10 cellular contexts compared by ENCODE assay signal in genomic region chr11:68041617-68042218, GRCh38. TPM values are rescaled to one million over a fixed set of nuclear protein-coding genes. Genes with fewer than 3 reads are reported as not detected.
DNase-seq lines count a peak whose midpoint lies in the region; TF ChIP-seq lines count a peak whose summit lies in the region.
"Had no signal": no experiment of that assay in that cellular context is flagged by ENCODE, and none has a peak within 500 bp of the region (broad histone marks: within the 10 kb centered on the region; RNA-seq: fewer than 3 reads in every experiment).

No MANE protein-coding gene starts in this region.

- in situ Hi-C loops in GM13977 (cut with MboI; ENCODE audit: low pct_unique_long_range_greater_than_20kb, low sequenced_read_pairs, unreplicated experiment) = no loop called here

- H3K79me2 ChIP-seq in KMS-11 (ENCODE audit: insufficient read depth, low read depth) (peaks cover 12% of the 10 kb centered on the region; the same call in 1 of the 2 replicates), osteoblast (ENCODE audit: insufficient read depth, low read length) (peaks cover 44% of the 10 kb centered on the region)

- H3K9ac ChIP-seq in BLaER1 (peak overlapping the region; percentile 79), KMS-11 (no peak overlapping the region)

- H3K36me3 ChIP-seq in BLaER1 = peaks cover 46% of the 10 kb centered on the region
- H3K36me3 ChIP-seq in KMS-11 (ENCODE audit: insufficient read depth) = no peaks in the 10 kb centered on the region
- peaks cover 29 to 42% of the 10 kb centered on the region in 2 donors for H3K36me3 ChIP-seq in ascending aorta
- H3K36me3 ChIP-seq in osteoblast (ENCODE audit: insufficient read depth, low read length) = peaks cover 21% of the 10 kb centered on the region

- no peak overlapping the region for H2AFZ ChIP-seq in KMS-11 (ENCODE audit: low read depth)
- no peak overlapping the region for H2AFZ ChIP-seq in osteoblast (ENCODE audit: low read length)

- peak overlapping the region; percentile 76 for H3K4me3 ChIP-seq in BLaER1
- H3K4me3 ChIP-seq in KMS-11 (IDR thresholded peaks at IDR 0.05; ENCODE audit: insufficient read depth, low read depth, low read length) = no peak overlapping the region
- H3K4me3 ChIP-seq in ascending aorta = no peak overlapping the region
- H3K4me3 ChIP-seq in osteoblast (ENCODE audit: insufficient read depth, low read length) = no peak overlapping the region

- H3K4me2 ChIP-seq in BLaER1 (peak overlapping the region; percentile 94), KMS-11 (peak overlapping the region; percentile 99; the same call in 1 of the 2 replicates), osteoblast (ENCODE audit: insufficient read depth, low read length) (peak overlapping the region; percentile 87)

- H3K27me3 ChIP-seq in BLaER1 (no peaks in the 10 kb centered on the region), KMS-11 (ENCODE audit: insufficient read depth, low read depth) (no peaks in the 10 kb centered on the region), ascending aorta (no peaks in the 10 kb centered on the region), osteoblast (ENCODE audit: insufficient read depth, low read length) (no peaks in the 10 kb centered on the region)

- H3K27ac ChIP-seq in BLaER1 (peak overlapping the region; percentile 90), KMS-11 (peak overlapping the region; percentile 13; the same call in 1 of the 2 replicates), ascending aorta (peak overlapping the region; percentile 90 to 91), osteoblast (ENCODE audit: low read depth, low read length) (no peak overlapping the region)

- H4K20me1 ChIP-seq in BLaER1 = peaks cover 51% of the 10 kb centered on the region
- H4K20me1 ChIP-seq in KMS-11 (ENCODE audit: insufficient read depth) = no peaks in the 10 kb centered on the region
- no peaks in the 10 kb centered on the region for H4K20me1 ChIP-seq in osteoblast (ENCODE audit: insufficient read depth, low read length)

- peaks cover 82% of the 10 kb centered on the region for H3K4me1 ChIP-seq in BLaER1
- peaks cover 39% of the 10 kb centered on the region for H3K4me1 ChIP-seq in KMS-11 (ENCODE audit: low read depth, poor library complexity, severe bottlenecking)
- peaks cover 14 to 30% of the 10 kb centered on the region in 2 donors for H3K4me1 ChIP-seq in ascending aorta
- H3K4me1 ChIP-seq in osteoblast (ENCODE audit: insufficient read depth, low read length) = peaks cover 21% of the 10 kb centered on the region

- no peak for TF ChIP-seq CTCF in KMS-11 (conservative IDR thresholded peaks at IDR 0.05; ENCODE audit: low read depth, low read length)
- no peak for TF ChIP-seq CTCF in ascending aorta (IDR thresholded peaks at IDR 0.05)
- TF ChIP-seq CTCF in osteoblast (IDR thresholded peaks at IDR 0.05; ENCODE audit: extremely low read depth, low read depth, low read length) = no peak
- no peak for TF ChIP-seq CTCF in GM13977 (IDR thresholded peaks at IDR 0.05; ENCODE audit: extremely low read depth, insufficient read depth, missing control alignments)

- no peaks in the 10 kb centered on the region for H3K9me3 ChIP-seq in BLaER1
- no peaks in the 10 kb centered on the region for H3K9me3 ChIP-seq in ascending aorta
- H3K9me3 ChIP-seq in osteoblast (ENCODE audit: low read depth, low read length) = no peaks in the 10 kb centered on the region

- DNase-seq in ascending aorta (ENCODE audit: low spot score in 2 of 2) = no peak
- peak; percentile 76 for DNase-seq in osteoblast (ENCODE audit: insufficient read length, low spot score, missing footprints)
- DNase-seq in T-helper 9 cell = no peak
- no peak for DNase-seq in OCI-M2 (lab: John Stamatoyannopoulos, UW; ENCODE audit: unreplicated experiment)
- DNase-seq in GM19240 (ENCODE audit: insufficient read length, low spot score) = no peak
- no peak for DNase-seq in GM13977 (ENCODE audit: low spot score)
- DNase-seq: NCI-H524; stimulated activated naive CD4-positive, alpha-beta T cell had no signal

- intact Hi-C loops in ascending aorta (cut with DNase I) = loop anchor here (2.0 kb wide), 1 partner anchor 37 kb away; the partner anchor contains the start of gene UNC93B1

RNA-seq across cellular contexts. Expression of gene TCIRG1, which starts 2.9 kb away (rescaled TPM):
- total RNA-seq in ascending aorta (385 TPM), osteoblast (85.4 and 87.5 TPM in 2 replicates)

RNA-seq across cellular contexts. Expression of gene NDUFS8, which starts 11.2 kb away (rescaled TPM):
- total RNA-seq in ascending aorta (316 TPM), osteoblast (60.7 and 73.1 TPM in 2 replicates)

RNA-seq across cellular contexts. Expression of gene ALDH3B1, which starts 31.6 kb away (rescaled TPM):
- total RNA-seq in ascending aorta (42.8 TPM), osteoblast (59.5 and 63.0 TPM in 2 replicates)

RNA-seq across cellular contexts. Expression of gene UNC93B1, which starts 37.8 kb away (rescaled TPM):
- total RNA-seq in ascending aorta (74.7 TPM), osteoblast (36.5 and 39.8 TPM in 2 replicates)
